In the genomic region with DNA sequence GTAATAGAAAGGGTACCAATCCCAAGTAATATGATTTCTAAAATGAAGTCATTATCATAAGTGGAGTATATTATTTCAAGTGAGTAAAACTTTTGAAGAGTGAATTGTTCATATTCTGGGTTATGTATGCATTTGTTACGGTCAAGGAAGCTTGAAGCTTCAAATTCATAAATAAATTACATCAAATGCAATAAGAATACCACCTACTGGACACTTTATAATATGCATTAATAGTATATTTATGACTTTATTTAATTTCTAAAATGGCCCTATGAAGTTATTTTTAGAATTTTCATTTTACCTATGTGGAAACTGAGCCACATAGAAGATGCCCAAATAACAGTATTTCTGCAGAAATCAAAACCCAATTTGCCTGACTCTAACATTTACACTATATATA, we compare ENCODE assay signal across 24 cellular contexts.
"Had no signal": no experiment of that assay in that cellular context is flagged by ENCODE, and none has a peak within 500 bp of the region (broad histone marks: within the 10 kb centered on the region; RNA-seq: fewer than 3 reads in every experiment).

No MANE protein-coding gene starts in this region.

- H3K27me3 ChIP-seq: body of pancreas, hepatocyte, neutrophil, tibial nerve, uterus had no signal

- H3K36me3 ChIP-seq: neutrophil, tibial nerve, uterus had no signal

- H3K9me3 ChIP-seq: body of pancreas, neutrophil, tibial nerve, uterus had no signal

- H3K36me3 Mint-ChIP-seq: activated CD8-positive, alpha-beta memory T cell treated with anti-CD3 and anti-CD28 coated beads, Interleukin-2, amount 10 ng/mL, durations not matched to agents 7 days and 5 days; activated naive CD8-positive, alpha-beta T cell treated with anti-CD3 and anti-CD28 coated beads, Interleukin-2, amount 10 ng/mL, durations not matched to agents 7 days and 5 days had no signal

- FAIRE-seq: endometrium had no signal

- H3K27me3 Mint-ChIP-seq: activated CD4-positive, alpha-beta memory T cell treated with anti-CD3 and anti-CD28 coated beads, Interleukin-2, amount 10 ng/mL, durations not matched to agents 7 days and 5 days; activated CD8-positive, alpha-beta memory T cell treated with anti-CD3 and anti-CD28 coated beads, Interleukin-2, amount 10 ng/mL, durations not matched to agents 7 days and 5 days; activated naive CD8-positive, alpha-beta T cell treated with anti-CD3 and anti-CD28 coated beads, Interleukin-2, amount 10 ng/mL, durations not matched to agents 7 days and 5 days; activated T-helper 17 cell treated with anti-CD3 and anti-CD28 coated beads, Interleukin-2, amount 50 U/mL, for 72 hours; naive thymus-derived CD8-positive, alpha-beta T cell had no signal

- DNase-seq: activated CD4-positive, alpha-beta memory T cell treated with anti-CD3 and anti-CD28 coated beads, Interleukin-2, amount 10 ng/mL, durations not matched to agents 7 days and 5 days; activated CD4-positive, alpha-beta T cell treated with anti-CD3 and anti-CD28 coated beads for 48 hours; activated CD4-positive, CD25-positive, alpha-beta regulatory T cell; activated CD8-positive, alpha-beta memory T cell treated with anti-CD3 and anti-CD28 coated beads, Interleukin-2, amount 10 ng/mL, durations not matched to agents 7 days and 5 days; activated naive CD4-positive, alpha-beta T cell; activated naive CD8-positive, alpha-beta T cell treated with anti-CD3 and anti-CD28 coated beads, Interleukin-2, amount 10 ng/mL, durations not matched to agents 7 days and 5 days; amygdala; body of pancreas; central memory CD4-positive, alpha-beta T cell; cortex of kidney; mesendoderm; naive thymus-derived CD8-positive, alpha-beta T cell; posterior cingulate gyrus; stimulated activated CD4-positive, alpha-beta T cell treated with anti-CD3 and anti-CD28 coated beads, Interleukin-12 subunit alpha, Interleukin-12 subunit beta, amount 100 ng/mL, for 4 hours; stimulated activated CD4-positive, alpha-beta T cell treated with anti-CD3 and anti-CD28 coated beads, Interleukin-1b, Interleukin-23, amount 100 ng/mL, for 48 hours; stimulated activated CD8-positive, alpha-beta memory T cell treated with anti-CD3 and anti-CD28 coated beads, Interleukin-4, amount 100 ng/mL, for 48 hours; stimulated activated naive CD8-positive, alpha-beta T cell treated with anti-CD3 and anti-CD28 coated beads, Interleukin-15, Interleukin-2, amounts not matched to agents 100 U/mL and 50 U/mL, for 24 hours; uterus had no signal

- H3K4me3 ChIP-seq: body of pancreas, hepatocyte, tibial nerve, uterus had no signal

- H3K4me1 ChIP-seq: tibial nerve, uterus had no signal

- H2AFZ ChIP-seq: hepatocyte had no signal

- H3K79me2 ChIP-seq: hepatocyte had no signal

- H3K4me2 ChIP-seq: hepatocyte had no signal

- H3K27ac ChIP-seq: body of pancreas, hepatocyte, neutrophil, uterus had no signal

- H3K4me3 Mint-ChIP-seq: activated CD4-positive, alpha-beta memory T cell treated with anti-CD3 and anti-CD28 coated beads, Interleukin-2, amount 10 ng/mL, durations not matched to agents 7 days and 5 days; activated CD8-positive, alpha-beta memory T cell treated with anti-CD3 and anti-CD28 coated beads, Interleukin-2, amount 10 ng/mL, durations not matched to agents 7 days and 5 days; activated naive CD8-positive, alpha-beta T cell treated with anti-CD3 and anti-CD28 coated beads, Interleukin-2, amount 10 ng/mL, durations not matched to agents 7 days and 5 days; activated T-helper 17 cell treated with anti-CD3 and anti-CD28 coated beads, Interleukin-2, amount 50 U/mL, for 72 hours; naive thymus-derived CD8-positive, alpha-beta T cell; T-helper 2 cell treated with Interferon-gamma antibody and Interleukin-4, amounts not matched to agents 5 μg/mL and 100 μg/mL, for 36 hours had no signal

- ATAC-seq: activated CD8-positive, alpha-beta memory T cell treated with anti-CD3 and anti-CD28 coated beads, Interleukin-2, amount 10 ng/mL, durations not matched to agents 7 days and 5 days; activated T-helper 17 cell treated with anti-CD3 and anti-CD28 coated beads, Interleukin-2, amount 50 U/mL, for 72 hours; body of pancreas; naive thymus-derived CD8-positive, alpha-beta T cell; stimulated activated naive CD8-positive, alpha-beta T cell treated with anti-CD3 and anti-CD28 coated beads, Interleukin-15, Interleukin-2, amounts not matched to agents 100 U/mL and 50 U/mL, for 24 hours had no signal

- H3K4me1 Mint-ChIP-seq: activated CD4-positive, alpha-beta memory T cell treated with anti-CD3 and anti-CD28 coated beads, Interleukin-2, amount 10 ng/mL, durations not matched to agents 7 days and 5 days; activated CD8-positive, alpha-beta memory T cell treated with anti-CD3 and anti-CD28 coated beads, Interleukin-2, amount 10 ng/mL, durations not matched to agents 7 days and 5 days; activated naive CD8-positive, alpha-beta T cell treated with anti-CD3 and anti-CD28 coated beads, Interleukin-2, amount 10 ng/mL, durations not matched to agents 7 days and 5 days; activated T-helper 17 cell treated with anti-CD3 and anti-CD28 coated beads, Interleukin-2, amount 50 U/mL, for 72 hours; naive thymus-derived CD8-positive, alpha-beta T cell had no signal

- H3K27ac Mint-ChIP-seq: activated CD4-positive, alpha-beta memory T cell treated with anti-CD3 and anti-CD28 coated beads, Interleukin-2, amount 10 ng/mL, durations not matched to agents 7 days and 5 days; activated CD8-positive, alpha-beta memory T cell treated with anti-CD3 and anti-CD28 coated beads, Interleukin-2, amount 10 ng/mL, durations not matched to agents 7 days and 5 days; activated naive CD8-positive, alpha-beta T cell treated with anti-CD3 and anti-CD28 coated beads, Interleukin-2, amount 10 ng/mL, durations not matched to agents 7 days and 5 days; activated T-helper 17 cell treated with anti-CD3 and anti-CD28 coated beads, Interleukin-2, amount 50 U/mL, for 72 hours; naive thymus-derived CD8-positive, alpha-beta T cell; T-helper 2 cell treated with Interferon-gamma antibody and Interleukin-4, amounts not matched to agents 5 μg/mL and 100 μg/mL, for 36 hours had no signal
